In genomic region chr7:46511442-46512215, GRCh38 we compare ENCODE assay signal across 13 cellular contexts.
DNase-seq lines count a peak whose midpoint lies in the region; ATAC-seq, FAIRE-seq and TF ChIP-seq lines count a peak whose summit lies in the region.
"Had no signal": no experiment of that assay in that cellular context is flagged by ENCODE, and none has a peak within 500 bp of the region (broad histone marks: within the 10 kb centered on the region; RNA-seq: fewer than 3 reads in every experiment).

No MANE protein-coding gene starts in this region.

- no peak overlapping the region for H2BK5ac ChIP-seq in IMR-90 (ENCODE audit: low read depth, low read length, poor library complexity, severe bottlenecking)

- peak overlapping the region; percentile 29; the same call in 1 of the 2 replicates for H4K91ac ChIP-seq in IMR-90 (ENCODE audit: insufficient read depth, low read depth, low read length)

- no peak overlapping the region for H3K4me2 ChIP-seq in IMR-90 (ENCODE audit: low read depth, low read length)
- H3K4me2 ChIP-seq: GM23338 had no signal

- CTCF ChIA-PET in IMR-90 (lab: Yijun Ruan, JAX), result interaction anchor here (0.6 kb wide), 1 partner anchor 499 kb away, joined by 4 read pairs; no protein-coding TSS in a partner anchor

- H3K56ac ChIP-seq in IMR-90 (ENCODE audit: extremely low read depth, insufficient read depth, low read length), result no peak overlapping the region

- TF ChIP-seq CTCF in IMR-90 (conservative IDR thresholded peaks at IDR 0.05; ENCODE audit: low read depth, low read length) (no peak), heart left ventricle (IDR thresholded peaks at IDR 0.05) (no peak), esophagus muscularis mucosa (IDR thresholded peaks at IDR 0.05) (no peak)

- no peak for TF ChIP-seq EP300 in esophagus muscularis mucosa (IDR thresholded peaks at IDR 0.05)

- no peak overlapping the region for H3K4me3 ChIP-seq in IMR-90 (ENCODE audit: insufficient read depth, low read depth, low read length)
- H3K4me3 ChIP-seq in heart left ventricle, result no peak overlapping the region
- no peak overlapping the region for H3K4me3 ChIP-seq in right cardiac atrium (ENCODE audit: low read length)
- H3K4me3 ChIP-seq in esophagus muscularis mucosa, result no peak overlapping the region
- H3K4me3 ChIP-seq: GM23338 had no signal

- H3K27me3 ChIP-seq in IMR-90 (ENCODE audit: control insufficient read depth, insufficient read depth, low read length), result no peaks in the 10 kb centered on the region
- H3K27me3 ChIP-seq in heart left ventricle, result no peaks in the 10 kb centered on the region
- no peaks in the 10 kb centered on the region for H3K27me3 ChIP-seq in right cardiac atrium (ENCODE audit: control insufficient read depth, insufficient read depth)
- H3K27me3 ChIP-seq in esophagus muscularis mucosa, result no peaks in the 10 kb centered on the region

- H3K4me1 ChIP-seq in IMR-90 (ENCODE audit: control insufficient read depth, insufficient read depth, low read length) (peaks cover 5% of the 10 kb centered on the region; the same call in 1 of the 2 replicates), heart left ventricle (no peaks in the 10 kb centered on the region), right cardiac atrium (ENCODE audit: control insufficient read depth, insufficient read depth, low read length) (peaks cover 2% of the 10 kb centered on the region), esophagus muscularis mucosa (no peaks in the 10 kb centered on the region)

- H3K27ac ChIP-seq in IMR-90 (ENCODE audit: insufficient read depth, low read length) (no peak overlapping the region), heart left ventricle (no peak overlapping the region), right cardiac atrium (ENCODE audit: low read length) (no peak overlapping the region), esophagus muscularis mucosa (replicated peaks in 1 of 4) (no peak overlapping the region)

- 0 out of 2 replicates have a peak overlapping the region, but pooled peaks have one; percentile 5 for H3K4ac ChIP-seq in IMR-90 (ENCODE audit: low read depth, low read length)

- H3K9ac ChIP-seq in IMR-90 (ENCODE audit: low read depth, low read length), result no peak overlapping the region

- H3K9me3 ChIP-seq in IMR-90 (ENCODE audit: control insufficient read depth, insufficient read depth, low read length) (no peaks in the 10 kb centered on the region; the same call in 1 of the 2 replicates), heart left ventricle (peaks cover 0 to 27% (median 6%) of the 10 kb centered on the region in 12 donors), right cardiac atrium (ENCODE audit: control insufficient read depth, low read length) (no peaks in the 10 kb centered on the region), esophagus muscularis mucosa (peaks cover 0 to 12% (median 3%) of the 10 kb centered on the region in 4 donors)

- H3K79me1 ChIP-seq in IMR-90 (ENCODE audit: low read depth in 1 of 2, low read length in 2 of 2), result no peaks in the 10 kb centered on the region

- no peak overlapping the region for H3K23ac ChIP-seq in IMR-90 (ENCODE audit: low read depth, low read length)

- no peak overlapping the region for H2AK9ac ChIP-seq in IMR-90 (replicated peaks; ENCODE audit: low read depth, low read length, poor library complexity)

- DNase-seq in IMR-90 (no peak), heart left ventricle (peak in 1 of 5 donors; percentile 30), right cardiac atrium (no peak), esophagus muscularis mucosa (ENCODE audit: extremely low spot score) (no peak), frontal cortex (ENCODE audit: low spot score in 2 of 2) (no peak)
- DNase-seq: CD8-positive, alpha-beta T cell; COR-L47; DMS53; GF-D8; H9 had no signal

- no CpG with 5 or more reads among the region's 3 CpGs for WGBS in IMR-90 (ENCODE audit: extremely low coverage in 2 of 2, insufficient read length in 1 of 2), 2 experiments
- 42 to 57% (median 46%) methylated on average over 3 of the region's 3 CpGs for WGBS in heart left ventricle, 4 donors
- 70% methylated on average over 3 of the region's 3 CpGs for WGBS in right cardiac atrium
- WGBS in esophagus muscularis mucosa, result 65% methylated on average over 3 of the region's 3 CpGs

- dilution Hi-C loops in IMR-90 (cut with HindIII; ENCODE audit: low sequenced_read_pairs, unreplicated experiment), result no loop called here

- intact Hi-C loops in IMR-90 (cut with micrococcal nuclease), result no loop called here
- intact Hi-C loops in heart left ventricle (cut with DNase I), result no loop called here
- intact Hi-C loops in right cardiac atrium (cut with DNase I), result no loop called here
- intact Hi-C loops in esophagus muscularis mucosa (cut with DNase I), result no loop called here

- H3K9me1 ChIP-seq in IMR-90 (ENCODE audit: insufficient read depth, low read length), result peaks cover 6% of the 10 kb centered on the region

- H2BK15ac ChIP-seq in IMR-90 (ENCODE audit: low read depth, low read length), result peak overlapping the region; percentile 23; the same call in 1 of the 3 replicates

- no peak overlapping the region for H2BK120ac ChIP-seq in IMR-90 (ENCODE audit: low read depth, low read length)

- H2AFZ ChIP-seq in IMR-90 (replicated peaks; ENCODE audit: low read length, poor library complexity), result no peak overlapping the region
- H2AFZ ChIP-seq: GM23338 had no signal

- peak overlapping the region; percentile 88 for H4K5ac ChIP-seq in IMR-90 (ENCODE audit: low read depth, low read length)

- H4K8ac ChIP-seq in IMR-90 (ENCODE audit: low read depth in 2 of 2, low read length in 2 of 2), result no peak overlapping the region

- ATAC-seq in IMR-90 (ENCODE audit: low read depth) (no peak), heart left ventricle (peak; percentile 71 to 92 (median 90)), right cardiac atrium (peak; percentile 69 to 77), SK-N-SH treated with all-trans-retinoic acid at 6 μM for 48 hours (no peak)
- ATAC-seq: CD8-positive, alpha-beta T cell; GM23338 had no signal

- TF ChIP-seq POLR2A in IMR-90 (IDR thresholded peaks at IDR 0.05; ENCODE audit: low read depth, low read length) (no peak), heart left ventricle (IDR thresholded peaks at IDR 0.05) (no peak), esophagus muscularis mucosa (IDR thresholded peaks at IDR 0.05; ENCODE audit: low read depth) (no peak)

- no peak for FAIRE-seq in frontal cortex (lab: Jason Lieb, UNC)
- FAIRE-seq: GM19239 had no signal

- H3K36me3 ChIP-seq in IMR-90 (ENCODE audit: control insufficient read depth, insufficient read depth, low read length) (no peaks in the 10 kb centered on the region), heart left ventricle (no peaks in the 10 kb centered on the region), esophagus muscularis mucosa (no peaks in the 10 kb centered on the region)

- no peaks in the 10 kb centered on the region for H4K20me1 ChIP-seq in IMR-90 (ENCODE audit: insufficient read depth, low read length)

- H2BK20ac ChIP-seq in IMR-90 (ENCODE audit: low read depth, low read length), result peak overlapping the region; percentile 47; the same call in 1 of the 2 replicates

- TF ChIP-seq RAD21 in IMR-90 (IDR thresholded peaks at IDR 0.05; ENCODE audit: low read length), result no peak

- peak overlapping the region; percentile 95 for H3K18ac ChIP-seq in IMR-90 (ENCODE audit: low read depth, low read length)

- no peak overlapping the region for H3K14ac ChIP-seq in IMR-90 (replicated peaks; ENCODE audit: low read depth, low read length)

- no TSS peak for BruUV-seq in IMR-90 (replicated peaks; lab: Mats Ljungman, UMichigan)

- in situ Hi-C loops in IMR-90 (cut with MboI; ENCODE audit: low sequenced_read_pairs), result no loop called here

- peak overlapping the region; percentile 18; the same call in 1 of the 2 replicates for H2AK5ac ChIP-seq in IMR-90 (ENCODE audit: low read depth, low read length)

- POLR2A ChIA-PET in IMR-90 (lab: Charles Lee; ENCODE audit: unreplicated experiment), result no interaction called here

TF ChIP-seq in IMR-90, 13 proteins besides CTCF, POLR2A, EP300 and RAD21 (continues in another document):
- TF ChIP-seq CHD1 (IDR thresholded peaks at IDR 0.05; ENCODE audit: low read depth, low read length) (no peak), MXI1 (IDR thresholded peaks at IDR 0.05; ENCODE audit: borderline replicate concordance, low read depth, low read length) (no peak), CEBPB (IDR thresholded peaks at IDR 0.05; ENCODE audit: low read depth, low read length) (no peak), RFX5 (IDR thresholded peaks at IDR 0.05; ENCODE audit: low read depth, low read length) (no peak), NFE2L2 (IDR thresholded peaks at IDR 0.05; ENCODE audit: low read depth, low read length) (no peak), MAZ (IDR thresholded peaks at IDR 0.05; ENCODE audit: borderline replicate concordance, low read depth, low read length) (no peak), FOS (IDR thresholded peaks at IDR 0.05; ENCODE audit: low read depth, low read length) (no peak), RCOR1 (IDR thresholded peaks at IDR 0.05; ENCODE audit: insufficient replicate concordance, low read length) (no peak), BHLHE40 (IDR thresholded peaks at IDR 0.05; ENCODE audit: low read depth, low read length) (no peak)

TF ChIP-seq in SK-N-SH treated with all-trans-retinoic acid at 6 μM for 48 hours, 23 proteins besides CTCF, POLR2A, EP300 and RAD21 (continues in another document):
- TF ChIP-seq ESRRG (CRISPR knock-in tag; IDR thresholded peaks at IDR 0.05) (no peak), ZNF8 (CRISPR knock-in tag; IDR thresholded peaks at IDR 0.05) (no peak), TOX (CRISPR knock-in tag; IDR thresholded peaks at IDR 0.05; ENCODE audit: borderline replicate concordance) (no peak), ZFP3 (CRISPR knock-in tag; IDR thresholded peaks at IDR 0.05) (no peak), PPARA (CRISPR knock-in tag; IDR thresholded peaks at IDR 0.05; ENCODE audit: borderline replicate concordance) (no peak), CSDC2 (CRISPR knock-in tag; IDR thresholded peaks at IDR 0.05) (no peak)
- TF ChIP-seq, protein P1, sequence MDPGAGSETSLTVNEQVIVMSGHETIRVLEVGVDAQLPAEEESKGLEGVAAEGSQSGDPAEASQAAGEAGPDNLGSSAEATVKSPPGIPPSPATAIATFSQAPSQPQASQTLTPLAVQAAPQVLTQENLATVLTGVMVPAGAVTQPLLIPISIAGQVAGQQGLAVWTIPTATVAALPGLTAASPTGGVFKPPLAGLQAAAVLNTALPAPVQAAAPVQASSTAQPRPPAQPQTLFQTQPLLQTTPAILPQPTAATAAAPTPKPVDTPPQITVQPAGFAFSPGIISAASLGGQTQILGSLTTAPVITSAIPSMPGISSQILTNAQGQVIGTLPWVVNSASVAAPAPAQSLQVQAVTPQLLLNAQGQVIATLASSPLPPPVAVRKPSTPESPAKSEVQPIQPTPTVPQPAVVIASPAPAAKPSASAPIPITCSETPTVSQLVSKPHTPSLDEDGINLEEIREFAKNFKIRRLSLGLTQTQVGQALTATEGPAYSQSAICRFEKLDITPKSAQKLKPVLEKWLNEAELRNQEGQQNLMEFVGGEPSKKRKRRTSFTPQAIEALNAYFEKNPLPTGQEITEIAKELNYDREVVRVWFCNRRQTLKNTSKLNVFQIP (CRISPR knock-in tag; IDR thresholded peaks at IDR 0.05; ENCODE audit: borderline replicate concordance, low read depth), result no peak

Comparison
In these comparisons a context has a peak if more than half of its experiments do, and no peak if none do; other contexts are left out.
1. ATAC-seq: peak in heart left ventricle (4 of 4) and right cardiac atrium (2 of 2); none in IMR-90 (single experiment) and SK-N-SH treated with all-trans-retinoic acid at 6 μM for 48 hours (single experiment).